In the genomic region with DNA sequence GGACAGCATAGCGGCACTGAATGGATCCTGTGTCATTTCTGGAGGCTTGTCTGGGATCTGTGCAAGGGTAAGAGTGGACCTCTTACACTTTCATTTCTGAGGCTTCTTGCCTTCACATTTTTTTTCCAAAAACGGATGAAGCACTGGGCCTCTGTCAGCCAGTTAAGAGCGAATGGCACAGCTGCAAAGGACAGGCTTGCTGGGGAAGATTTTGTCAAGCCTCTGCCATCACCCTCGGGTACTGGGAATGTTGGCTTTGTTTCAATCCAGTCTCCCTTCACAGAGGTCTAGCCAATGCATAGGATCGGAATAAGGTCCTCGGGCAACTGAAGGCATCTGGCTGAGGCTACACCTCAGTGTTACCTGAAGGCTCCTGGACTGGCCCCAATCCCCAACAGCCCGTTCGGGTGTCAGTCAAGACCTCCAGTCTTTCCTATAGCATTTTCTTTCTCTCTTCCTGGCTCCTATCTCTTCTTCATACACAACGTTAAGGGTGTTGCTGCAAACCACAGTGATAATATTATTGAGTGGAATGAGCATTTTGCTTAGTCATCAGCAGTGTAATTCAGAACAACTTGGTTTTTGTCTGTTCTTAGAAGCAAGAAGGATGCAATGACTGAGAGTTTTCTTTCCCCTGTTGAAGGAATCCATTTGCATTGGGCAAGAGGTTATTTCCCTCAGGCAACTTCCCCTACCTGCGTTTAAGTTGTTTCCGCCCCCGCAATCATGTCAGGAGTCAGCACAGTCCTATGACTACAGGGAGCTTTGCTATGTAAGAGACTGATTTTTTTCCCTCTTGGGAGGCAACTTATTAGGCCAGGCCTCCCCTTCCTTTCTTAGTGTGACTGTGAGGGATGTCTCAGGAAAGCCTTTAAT, we compare ENCODE assay signal across 9 cellular contexts. TPM values are rescaled to one million over a fixed set of nuclear protein-coding genes. Genes with fewer than 3 reads are reported as not detected.
A peak's percentile ranks its signal among the peaks of the same experiment; 100 is the strongest.
DNase-seq lines count a peak whose midpoint lies in the region; ATAC-seq and TF ChIP-seq lines count a peak whose summit lies in the region.
"Had no signal": no experiment of that assay in that cellular context is flagged by ENCODE, and none has a peak within 500 bp of the region (broad histone marks: within the 10 kb centered on the region; RNA-seq: fewer than 3 reads in every experiment).

No MANE protein-coding gene starts in this region.

- H3K56ac ChIP-seq in IMR-90 (ENCODE audit: extremely low read depth, insufficient read depth, low read length), result no peak overlapping the region

- intact Hi-C loops in IMR-90 (cut with micrococcal nuclease), result no loop called here
- intact Hi-C loops in activated naive CD4-positive, alpha-beta T cell treated with anti-CD3 and anti-CD28 coated beads for 36 hours (cut with micrococcal nuclease), result loop anchor here (1.0 to 5.0 kb wide), 7 partner anchors 23 to 422 kb away; partner anchors contain the start of genes ACAT1 and NPAT
- intact Hi-C loops in prostate gland (cut with DNase I), result no loop called here

- no peak overlapping the region for H3K23ac ChIP-seq in IMR-90 (ENCODE audit: low read depth, low read length)

- no peak for TF ChIP-seq RAD21 in IMR-90 (IDR thresholded peaks at IDR 0.05; ENCODE audit: low read length)

- H3K9me3 Mint-ChIP-seq in activated naive CD4-positive, alpha-beta T cell treated with anti-CD3 and anti-CD28 coated beads for 36 hours, result peaks cover 8% of the 10 kb centered on the region

- H3K27ac ChIP-seq in IMR-90 (ENCODE audit: insufficient read depth, low read length) (peak overlapping the region; percentile 50; the same call in 1 of the 2 replicates), mesodermal cell (ENCODE audit: low read depth, low read length, severe bottlenecking) (peak overlapping the region; percentile 44), WERI-Rb-1 (no peak overlapping the region), prostate gland (no peak overlapping the region)

- no peak for TF ChIP-seq POLR2A in IMR-90 (IDR thresholded peaks at IDR 0.05; ENCODE audit: low read depth, low read length)
- no peak for TF ChIP-seq POLR2A in prostate gland (IDR thresholded peaks at IDR 0.05)

- H3K4me2 ChIP-seq in IMR-90 (ENCODE audit: low read depth, low read length), result no peak overlapping the region

- peaks cover 7% of the 10 kb centered on the region; the same call in 1 of the 2 replicates for H3K9me1 ChIP-seq in IMR-90 (ENCODE audit: insufficient read depth, low read length)

- no peak overlapping the region for H4K8ac ChIP-seq in IMR-90 (ENCODE audit: low read depth in 2 of 2, low read length in 2 of 2)

- no peak for TF ChIP-seq CTCF in IMR-90 (conservative IDR thresholded peaks at IDR 0.05; ENCODE audit: low read depth, low read length)
- TF ChIP-seq CTCF in WERI-Rb-1 (IDR thresholded peaks at IDR 0.05; ENCODE audit: low read depth, low read length), result no peak
- TF ChIP-seq CTCF in prostate gland (IDR thresholded peaks at IDR 0.05), result no peak

- peak overlapping the region; percentile 30 for H2BK5ac ChIP-seq in IMR-90 (ENCODE audit: low read depth, low read length, poor library complexity, severe bottlenecking)

- POLR2A ChIA-PET in IMR-90 (lab: Charles Lee; ENCODE audit: unreplicated experiment), result no interaction called here

- H2BK15ac ChIP-seq in IMR-90 (ENCODE audit: low read depth, low read length), result no peak overlapping the region

- H3K14ac ChIP-seq in IMR-90 (replicated peaks; ENCODE audit: low read depth, low read length), result no peak overlapping the region

- WGBS in IMR-90 (ENCODE audit: extremely low coverage in 2 of 2, insufficient read length in 1 of 2), 2 experiments, result 82% methylated on average over 5 of the region's 12 CpGs; no CpG with 5 or more reads in 1 of the 2 experiments
- 97% methylated on average over 7 to 8 of the region's 12 CpGs for WGBS in mesodermal cell (ENCODE audit: insufficient coverage in 2 of 2), 2 experiments
- WGBS in prostate gland, result 80% methylated on average over 12 of the region's 12 CpGs

- H3K79me1 ChIP-seq in IMR-90 (ENCODE audit: low read depth in 1 of 2, low read length in 2 of 2), result peaks cover 16 to 55% of the 10 kb centered on the region in 2 experiments

- H3K4me3 Mint-ChIP-seq in activated naive CD4-positive, alpha-beta T cell treated with anti-CD3 and anti-CD28 coated beads for 36 hours, result no peak overlapping the region

- no peak overlapping the region for H2AK9ac ChIP-seq in IMR-90 (replicated peaks; ENCODE audit: low read depth, low read length, poor library complexity)

- H3K27ac Mint-ChIP-seq in activated naive CD4-positive, alpha-beta T cell treated with anti-CD3 and anti-CD28 coated beads for 36 hours, result peak overlapping the region; percentile 48

- no peaks in the 10 kb centered on the region for H4K20me1 ChIP-seq in IMR-90 (ENCODE audit: insufficient read depth, low read length)

- no peaks in the 10 kb centered on the region for H3K27me3 Mint-ChIP-seq in activated naive CD4-positive, alpha-beta T cell treated with anti-CD3 and anti-CD28 coated beads for 36 hours (ENCODE audit: low read depth)

- no peak overlapping the region; the same call in 1 of the 2 replicates for H4K91ac ChIP-seq in IMR-90 (ENCODE audit: insufficient read depth, low read depth, low read length)

- H3K36me3 ChIP-seq in IMR-90 (ENCODE audit: control insufficient read depth, insufficient read depth, low read length), result peaks cover 16% of the 10 kb centered on the region
- peaks cover 68% of the 10 kb centered on the region for H3K36me3 ChIP-seq in mesodermal cell (ENCODE audit: control insufficient read depth, insufficient read depth, low read length)
- H3K36me3 ChIP-seq in WERI-Rb-1, result peaks cover 66% of the 10 kb centered on the region
- no peaks in the 10 kb centered on the region for H3K36me3 ChIP-seq in prostate gland

- peaks cover 3% of the 10 kb centered on the region; the same call in 1 of the 2 replicates for H3K9me3 ChIP-seq in IMR-90 (ENCODE audit: control insufficient read depth, insufficient read depth, low read length)
- H3K9me3 ChIP-seq in mesodermal cell (ENCODE audit: control insufficient read depth, low read length), result peaks cover 7% of the 10 kb centered on the region
- H3K9me3 ChIP-seq in WERI-Rb-1 (ENCODE audit: severe bottlenecking), result no peaks in the 10 kb centered on the region
- H3K9me3 ChIP-seq in prostate gland, result no peaks in the 10 kb centered on the region

- BruUV-seq in IMR-90 (replicated peaks; lab: Mats Ljungman, UMichigan), result no TSS peak

- H3K18ac ChIP-seq in IMR-90 (ENCODE audit: low read depth, low read length), result no peak overlapping the region

- no peak overlapping the region for H3K9ac ChIP-seq in IMR-90 (ENCODE audit: low read depth, low read length)

- ATAC-seq in GM21515 (IDR thresholded peaks at IDR 0.05; ENCODE audit: unreplicated experiment), result peak; percentile 64
- ATAC-seq in IMR-90 (ENCODE audit: low read depth), result peak; percentile 89

- no peak overlapping the region for H3K4me3 ChIP-seq in IMR-90 (ENCODE audit: insufficient read depth, low read depth, low read length)
- H3K4me3 ChIP-seq in mesodermal cell (ENCODE audit: extremely low read depth, insufficient read depth, low read length, poor library complexity, severe bottlenecking), result no peak overlapping the region
- H3K4me3 ChIP-seq in WERI-Rb-1 (ENCODE audit: low read depth, low read length), result no peak overlapping the region
- no peak overlapping the region for H3K4me3 ChIP-seq in prostate gland
- H3K4me3 ChIP-seq: heart right ventricle had no signal

- H2BK120ac ChIP-seq in IMR-90 (ENCODE audit: low read depth, low read length), result no peak overlapping the region

- CTCF ChIA-PET in IMR-90 (lab: Yijun Ruan, JAX), result no interaction called here
- CTCF ChIA-PET in activated naive CD4-positive, alpha-beta T cell treated with anti-CD3 and anti-CD28 coated beads for 36 hours (lab: Charles Lee), result interaction anchor here (0.6 kb wide), 1 partner anchor 46 kb away, joined by 3 read pairs; no protein-coding TSS in a partner anchor

- H2AFZ ChIP-seq in IMR-90 (replicated peaks; ENCODE audit: low read length, poor library complexity), result no peak overlapping the region

- no peaks in the 10 kb centered on the region for H3K27me3 ChIP-seq in IMR-90 (ENCODE audit: control insufficient read depth, insufficient read depth, low read length)
- no peaks in the 10 kb centered on the region for H3K27me3 ChIP-seq in WERI-Rb-1 (ENCODE audit: insufficient read depth, low read depth, severe bottlenecking)
- no peaks in the 10 kb centered on the region for H3K27me3 ChIP-seq in prostate gland (replicated peaks; ENCODE audit: insufficient read depth)
- H3K27me3 ChIP-seq: heart right ventricle had no signal

- H3K36me3 Mint-ChIP-seq in activated naive CD4-positive, alpha-beta T cell treated with anti-CD3 and anti-CD28 coated beads for 36 hours (ENCODE audit: low read depth), result peaks cover 47% of the 10 kb centered on the region

- H2AK5ac ChIP-seq in IMR-90 (ENCODE audit: low read depth, low read length), result no peak overlapping the region

- no peak overlapping the region for H4K5ac ChIP-seq in IMR-90 (ENCODE audit: low read depth, low read length)

- in situ Hi-C loops in Caki2 (cut with HindIII; ENCODE audit: low pct_unique_long_range_greater_than_20kb, low sequenced_read_pairs) (no loop called here), IMR-90 (cut with MboI; ENCODE audit: low sequenced_read_pairs) (no loop called here)

- peaks cover 86% of the 10 kb centered on the region for H3K4me1 Mint-ChIP-seq in activated naive CD4-positive, alpha-beta T cell treated with anti-CD3 and anti-CD28 coated beads for 36 hours (ENCODE audit: low read depth)

- dilution Hi-C loops in IMR-90 (cut with HindIII; ENCODE audit: low sequenced_read_pairs, unreplicated experiment), result no loop called here

- H3K4me1 ChIP-seq in IMR-90 (ENCODE audit: control insufficient read depth, insufficient read depth, low read length) (peaks cover 3% of the 10 kb centered on the region), mesodermal cell (ENCODE audit: control insufficient read depth, insufficient read depth, low read length, poor library complexity, severe bottlenecking) (no peaks in the 10 kb centered on the region), prostate gland (replicated peaks) (no peaks in the 10 kb centered on the region)

- H3K4ac ChIP-seq in IMR-90 (ENCODE audit: low read depth, low read length), result peak overlapping the region; percentile 34; the same call in 1 of the 2 replicates

- DNase-seq in Caki2 (ENCODE audit: low read depth) (peak; percentile 26), IMR-90 (peak; percentile 68), hippocampal formation (lab: John Stamatoyannopoulos, UW) (no peak), WERI-Rb-1 (no peak), prostate gland (ENCODE audit: low spot score) (no peak)
- DNase-seq in activated naive CD4-positive, alpha-beta T cell treated with anti-CD3 and anti-CD28 coated beads for 36 hours, result peak; percentile 94
- DNase-seq: heart right ventricle had no signal

- no peak overlapping the region for H2BK20ac ChIP-seq in IMR-90 (ENCODE audit: low read depth, low read length)

RNA-seq across cellular contexts. Expression of gene NPAT, which starts 22.8 kb away (rescaled TPM):
- 3.0 and 4.5 TPM in 2 replicates for total RNA-seq in Caki2 (2014; rRNA removed; shearing (Covaris generic); ENCODE audit: low replicate concordance)
- total RNA-seq in IMR-90 (2012; rRNA removed) (10.6 and 13.3 TPM in 2 replicates), prostate gland (10 to 100 TPM; 18.1 to 25.3 TPM)
- polyA plus RNA-seq in IMR-90 (2012; rRNA removed), result 2.8 and 3.1 TPM in 2 replicates
- polyA plus RNA-seq in IMR-90 (2012; cell fraction: cytosol; rRNA removed), result 0.54 and 0.68 TPM in 2 replicates
- polyA plus RNA-seq in IMR-90 (2012; cell fraction: nucleus; rRNA removed; ENCODE audit: low replicate concordance), result 0.60 and 4.7 TPM in 2 replicates
- total RNA-seq in activated naive CD4-positive, alpha-beta T cell treated with anti-CD3 and anti-CD28 coated beads for 36 hours, result 10 to 100 TPM; 22.2 to 22.3 TPM
- 10.2 TPM for polyA plus RNA-seq in mesodermal cell (2013, experiment 1 of 2)
- polyA plus RNA-seq in mesodermal cell (2013, experiment 2 of 2), result 11.6 TPM

RNA-seq across cellular contexts. Expression of gene ATM, which starts 23.2 kb away (rescaled TPM):
- 23.8 and 106 TPM in 2 replicates for total RNA-seq in Caki2 (2014; rRNA removed; shearing (Covaris generic); ENCODE audit: low replicate concordance)
- total RNA-seq in IMR-90 (2012; rRNA removed) (30.6 and 54.4 TPM in 2 replicates), prostate gland (10 to 100 TPM; 32.9 to 80.9 TPM)
- polyA plus RNA-seq in IMR-90 (2012; rRNA removed), result 12.8 and 18.1 TPM in 2 replicates
- polyA plus RNA-seq in IMR-90 (2012; cell fraction: cytosol; rRNA removed), result 1.1 and 2.8 TPM in 2 replicates
- 5.6 and 46.3 TPM in 2 replicates for polyA plus RNA-seq in IMR-90 (2012; cell fraction: nucleus; rRNA removed; ENCODE audit: low replicate concordance)
- 10 to 100 TPM; 29.5 to 30.6 TPM for total RNA-seq in activated naive CD4-positive, alpha-beta T cell treated with anti-CD3 and anti-CD28 coated beads for 36 hours
- 24.5 TPM for polyA plus RNA-seq in mesodermal cell (2013, experiment 1 of 2)
- 32.6 TPM for polyA plus RNA-seq in mesodermal cell (2013, experiment 2 of 2)

Comparison
In these comparisons a context has a peak if more than half of its experiments do, and no peak if none do; other contexts are left out.
1. DNase-seq: peak in Caki2 (single experiment), IMR-90 (single experiment) and activated naive CD4-positive, alpha-beta T cell treated with anti-CD3 and anti-CD28 coated beads for 36 hours (single experiment); none in hippocampal formation (0 of 2), WERI-Rb-1 (single experiment) and prostate gland (single experiment).
2. H3K27ac ChIP-seq: peak in IMR-90 (single experiment) and mesodermal cell (single experiment); none in WERI-Rb-1 (single experiment) and prostate gland (0 of 2).